17 cellular contexts compared by ENCODE assay signal in the genomic region with DNA sequence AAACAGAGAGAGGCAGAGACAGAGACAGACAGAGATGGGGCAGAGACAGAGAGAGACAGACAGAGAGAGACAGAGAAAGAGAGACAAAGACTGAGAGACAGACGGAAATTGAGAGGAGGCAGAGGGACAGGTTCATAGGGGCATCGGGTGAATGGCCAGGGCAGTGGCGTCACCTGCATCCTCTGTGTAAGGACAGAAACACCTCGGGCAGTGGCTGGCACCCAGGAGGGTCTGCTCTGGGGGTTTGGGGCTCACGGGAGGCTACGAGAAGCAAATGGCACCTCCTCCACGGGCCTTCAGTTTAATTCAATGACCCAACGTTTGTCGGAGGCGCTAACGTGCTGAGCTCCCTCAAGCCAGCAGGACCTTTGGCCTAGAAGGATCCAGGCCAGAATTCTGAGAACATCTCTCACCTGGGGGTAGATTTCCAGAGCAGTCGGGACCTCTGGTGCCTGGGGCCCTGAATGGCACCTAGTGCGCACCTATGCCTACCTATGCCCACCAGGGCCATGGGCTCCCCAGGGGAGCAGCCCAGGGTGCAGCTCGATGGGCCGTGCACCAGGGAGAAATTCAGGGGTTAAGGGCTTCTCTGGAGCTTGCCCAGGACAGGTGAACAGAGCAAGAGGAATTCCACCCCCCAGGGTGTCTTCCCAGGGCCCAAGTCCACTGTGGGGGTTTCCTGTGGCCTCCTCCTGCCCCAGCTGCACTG. TPM values are rescaled to one million over a fixed set of nuclear protein-coding genes. Genes with fewer than 3 reads are reported as not detected.
DNase-seq lines count a peak whose midpoint lies in the region; FAIRE-seq and TF ChIP-seq lines count a peak whose summit lies in the region.
"Had no signal": no experiment of that assay in that cellular context is flagged by ENCODE, and none has a peak within 500 bp of the region (broad histone marks: within the 10 kb centered on the region; RNA-seq: fewer than 3 reads in every experiment).

No MANE protein-coding gene starts in this region.

- no peak for FAIRE-seq in small intestine (lab: Jason Lieb, UNC)

- no peaks in the 10 kb centered on the region for H4K20me1 ChIP-seq in Karpas-422 (ENCODE audit: insufficient read depth, low read depth, low read length)

- WGBS in small intestine, 3 donors: 48 to 83% (median 59%) methylated on average over 15 of the region's 15 CpGs

- H3K4me3 Mint-ChIP-seq in activated naive CD4-positive, alpha-beta T cell treated with anti-CD3 and anti-CD28 coated beads for 36 hours: no peak overlapping the region
- H3K4me3 Mint-ChIP-seq in glutamatergic neuron (ENCODE audit: unreplicated experiment): no peak overlapping the region

- no peaks in the 10 kb centered on the region for H3K9me3 Mint-ChIP-seq in activated naive CD4-positive, alpha-beta T cell treated with anti-CD3 and anti-CD28 coated beads for 36 hours
- H3K9me3 Mint-ChIP-seq in glutamatergic neuron (ENCODE audit: unreplicated experiment): peaks cover 7% of the 10 kb centered on the region

- H3K27me3 ChIP-seq in Karpas-422 (ENCODE audit: low read length): no peaks in the 10 kb centered on the region
- peaks cover 0 to 2% of the 10 kb centered on the region in 2 donors for H3K27me3 ChIP-seq in small intestine (ENCODE audit: control insufficient read depth in 2 of 2, insufficient read depth in 2 of 2, low read length in 2 of 2)

- H3K4me3 ChIP-seq in Karpas-422 (ENCODE audit: low read length) (no peak overlapping the region; the same call in 1 of the 2 replicates), small intestine (ENCODE audit: low read depth in 1 of 2, low read length in 2 of 2) (no peak overlapping the region)
- H3K4me3 ChIP-seq: gastrocnemius medialis, GM23248 had no signal

- no peaks in the 10 kb centered on the region for H3K79me2 ChIP-seq in Karpas-422 (ENCODE audit: low read length)

- H2AFZ ChIP-seq in Karpas-422 (ENCODE audit: low read length): no peak overlapping the region
- H2AFZ ChIP-seq: GM23248 had no signal

- H3K27ac ChIP-seq in Karpas-422 (ENCODE audit: low read length) (peak overlapping the region; percentile 88), small intestine (ENCODE audit: low read depth in 1 of 2, low read length in 1 of 2) (no peak overlapping the region)
- H3K27ac ChIP-seq: brain microvascular endothelial cell, gastrocnemius medialis, GM23248 had no signal

- peaks cover 7% of the 10 kb centered on the region for H3K4me1 Mint-ChIP-seq in activated naive CD4-positive, alpha-beta T cell treated with anti-CD3 and anti-CD28 coated beads for 36 hours (ENCODE audit: low read depth)
- peaks cover 2% of the 10 kb centered on the region for H3K4me1 Mint-ChIP-seq in glutamatergic neuron (ENCODE audit: low read depth, unreplicated experiment)

- H3K4me2 ChIP-seq in Karpas-422 (ENCODE audit: low read depth, low read length, poor library complexity, severe bottlenecking): no peak overlapping the region
- H3K4me2 ChIP-seq: SK-N-SH had no signal

- no peaks in the 10 kb centered on the region for H3K9me2 ChIP-seq in Karpas-422 (replicated peaks; ENCODE audit: insufficient read depth, low read length)
- H3K9me2 ChIP-seq: SK-N-SH had no signal

- intact Hi-C loops in activated naive CD4-positive, alpha-beta T cell treated with anti-CD3 and anti-CD28 coated beads for 36 hours (cut with micrococcal nuclease): no loop called here
- intact Hi-C loops in posterior vena cava (cut with DNase I): loop anchor here in 1 of 2 donors (5.0 kb wide), 1 partner anchor 38 kb away; no protein-coding TSS in a partner anchor

- peak overlapping the region; percentile 75 for H3K27ac Mint-ChIP-seq in activated naive CD4-positive, alpha-beta T cell treated with anti-CD3 and anti-CD28 coated beads for 36 hours
- no peak overlapping the region for H3K27ac Mint-ChIP-seq in glutamatergic neuron (ENCODE audit: unreplicated experiment)

- H3K9ac ChIP-seq in Karpas-422 (ENCODE audit: low read length): peak overlapping the region; percentile 52
- H3K9ac ChIP-seq: GM23248, SK-N-SH had no signal

- peaks cover 18% of the 10 kb centered on the region for H3K36me3 Mint-ChIP-seq in activated naive CD4-positive, alpha-beta T cell treated with anti-CD3 and anti-CD28 coated beads for 36 hours (ENCODE audit: low read depth)
- H3K36me3 Mint-ChIP-seq in glutamatergic neuron (ENCODE audit: unreplicated experiment): no peaks in the 10 kb centered on the region

- peaks cover 17% of the 10 kb centered on the region; the same call in 1 of the 2 replicates for H3K36me3 ChIP-seq in Karpas-422 (ENCODE audit: insufficient read depth, low read length)
- no peaks in the 10 kb centered on the region for H3K36me3 ChIP-seq in small intestine (ENCODE audit: control insufficient read depth in 2 of 2, insufficient read depth in 2 of 2, low read length in 2 of 2)
- H3K36me3 ChIP-seq: brain microvascular endothelial cell, gastrocnemius medialis had no signal

- H3K9me3 ChIP-seq in Karpas-422 (ENCODE audit: low read length): no peaks in the 10 kb centered on the region
- no peaks in the 10 kb centered on the region for H3K9me3 ChIP-seq in small intestine (ENCODE audit: control insufficient read depth, low read depth)
- H3K9me3 ChIP-seq: gastrocnemius medialis, SK-N-SH had no signal

- no peak for DNase-seq in activated naive CD4-positive, alpha-beta T cell treated with anti-CD3 and anti-CD28 coated beads for 36 hours
- DNase-seq in activated naive CD4-positive, alpha-beta T cell treated with Interleukin-2 at 50 U/mL for 16 hours: no peak
- no peak for DNase-seq in Karpas-422
- DNase-seq in glutamatergic neuron: peak; percentile 10
- DNase-seq in posterior vena cava (ENCODE audit: low spot score): peak; percentile 62
- no peak for DNase-seq in small intestine
- no peak for DNase-seq in KBM-7
- DNase-seq in activated effector memory CD4-positive, alpha-beta T cell treated with Interleukin-2 at 50 U/mL for 16 hours: no peak
- DNase-seq: activated CD8-positive, alpha-beta memory T cell treated with anti-CD3 and anti-CD28 coated beads for 24 hours; activated gamma-delta T cell treated with Interleukin-2 at 50 U/mL for 16 hours; brain microvascular endothelial cell; dermis blood vessel endothelial cell; gastrocnemius medialis; GM23248; NCI-H1436 treated with DMSO at 0.1 percent for 48 hours; SK-N-SH; stimulated activated CD4-positive, alpha-beta T cell treated with anti-CD3 and anti-CD28 coated beads, Interleukin-15, amount 100 ng/mL, for 24 hours had no signal

- CTCF ChIA-PET in activated naive CD4-positive, alpha-beta T cell treated with anti-CD3 and anti-CD28 coated beads for 36 hours (lab: Charles Lee): interaction anchor here (1.2 to 4.9 kb wide), 11 partner anchors 13 to 93 kb away, joined by 3 to 43 read pairs (median 7); no protein-coding TSS in a partner anchor

- no peak for TF ChIP-seq CTCF in glutamatergic neuron (IDR thresholded peaks at IDR 0.05; ENCODE audit: partially characterized antibody, unreplicated experiment)

- H3K4me1 ChIP-seq in Karpas-422 (ENCODE audit: low read length) (peaks cover 63% of the 10 kb centered on the region), small intestine (ENCODE audit: control insufficient read depth in 2 of 2, insufficient read depth in 1 of 2, low read depth in 1 of 2, low read length in 1 of 2) (peaks cover 0 to 4% of the 10 kb centered on the region in 2 donors)
- H3K4me1 ChIP-seq: gastrocnemius medialis had no signal

- no peaks in the 10 kb centered on the region for H3K27me3 Mint-ChIP-seq in activated naive CD4-positive, alpha-beta T cell treated with anti-CD3 and anti-CD28 coated beads for 36 hours (ENCODE audit: low read depth)
- H3K27me3 Mint-ChIP-seq in glutamatergic neuron (ENCODE audit: unreplicated experiment): peaks cover 5% of the 10 kb centered on the region

- in situ Hi-C loops in KBM-7 (cut with MboI; ENCODE audit: low pct_unique_long_range_greater_than_20kb, low sequenced_read_pairs): loop anchor here (25.0 kb wide), 1 partner anchor 532 kb away; the partner anchor contains the start of gene TRPM2

RNA-seq across cellular contexts. Expression of gene PTTG1IP, which starts 20.6 kb away (rescaled TPM):
- 10 to 100 TPM; 37.6 to 38.5 TPM for total RNA-seq in activated naive CD4-positive, alpha-beta T cell treated with anti-CD3 and anti-CD28 coated beads for 36 hours
- 37.8 and 44.7 TPM in 2 replicates for total RNA-seq in Karpas-422 (2014; rRNA removed; shearing (Covaris generic); ENCODE audit: low replicate concordance)
- total RNA-seq in glutamatergic neuron (ENCODE audit: unreplicated experiment) (249 TPM), posterior vena cava (100 to 1,000 TPM; 202 to 246 TPM)
- polyA plus RNA-seq in small intestine: 100 to 1,000 TPM; 116 to 128 (median 128) TPM

RNA-seq across cellular contexts. Expression of gene ITGB2, which starts 26.6 kb away (rescaled TPM):
- 100 to 1,000 TPM; 182 to 185 TPM for total RNA-seq in activated naive CD4-positive, alpha-beta T cell treated with anti-CD3 and anti-CD28 coated beads for 36 hours
- 252 and 484 TPM in 2 replicates for total RNA-seq in Karpas-422 (2014; rRNA removed; shearing (Covaris generic); ENCODE audit: low replicate concordance)
- total RNA-seq in glutamatergic neuron (ENCODE audit: unreplicated experiment): 0.91 TPM
- total RNA-seq in posterior vena cava: 100 to 1,000 TPM in 1 of 2 donors, 10 to 100 TPM in 1; 47.9 to 122 TPM
- polyA plus RNA-seq in small intestine: 10 to 100 TPM in 2 of 3 donors, 1 to 10 TPM in 1; 4.5 to 16.4 (median 15.4) TPM

RNA-seq across cellular contexts. Expression of gene SLX9, which starts 45.7 kb away (rescaled TPM):
- total RNA-seq in activated naive CD4-positive, alpha-beta T cell treated with anti-CD3 and anti-CD28 coated beads for 36 hours: 10 to 100 TPM; 61.8 to 63.4 TPM
- 12.2 and 48.7 TPM in 2 replicates for total RNA-seq in Karpas-422 (2014; rRNA removed; shearing (Covaris generic); ENCODE audit: low replicate concordance)
- total RNA-seq in glutamatergic neuron (ENCODE audit: unreplicated experiment) (30.7 TPM), posterior vena cava (10 to 100 TPM; 25.8 to 31.6 TPM)
- polyA plus RNA-seq in small intestine: 10 to 100 TPM; 10.7 to 31.5 (median 30.0) TPM

Comparison
In these comparisons a context has a peak if more than half of its experiments do, and no peak if none do; other contexts are left out.
1. DNase-seq: peak in glutamatergic neuron (single experiment) and posterior vena cava (single experiment); none in activated naive CD4-positive, alpha-beta T cell treated with anti-CD3 and anti-CD28 coated beads for 36 hours (single experiment), activated naive CD4-positive, alpha-beta T cell treated with Interleukin-2 at 50 U/mL for 16 hours (single experiment), Karpas-422 (single experiment), small intestine (single experiment), KBM-7 (single experiment) and activated effector memory CD4-positive, alpha-beta T cell treated with Interleukin-2 at 50 U/mL for 16 hours (single experiment).
2. RNA of gene ITGB2, which starts 26.6 kb away (total RNA-seq): 252 to 484 TPM in Karpas-422, 182 to 185 TPM in activated naive CD4-positive, alpha-beta T cell treated with anti-CD3 and anti-CD28 coated beads for 36 hours and 47.9 to 122 TPM in posterior vena cava; 0.91 TPM in glutamatergic neuron (single experiment); every median in the first group is over 10 times any median in the second.